Comparison of ENCODE assay signal across 8 cellular contexts in genomic region chr10:97426776-97427570, GRCh38. TPM values are rescaled to one million over a fixed set of nuclear protein-coding genes. Genes with fewer than 3 reads are reported as not detected.
DNase-seq lines count a peak whose midpoint lies in the region; FAIRE-seq and TF ChIP-seq lines count a peak whose summit lies in the region.

No MANE protein-coding gene starts in this region.

- WGBS in adipose tissue, 3 donors, result 13 to 21% (median 14%) methylated on average over 32 to 34 of the region's 34 CpGs

- peaks cover 55% of the 10 kb centered on the region for H3K79me2 ChIP-seq in keratinocyte (ENCODE audit: control insufficient read depth, insufficient read depth, low read length)

- H3K4me1 ChIP-seq in keratinocyte (ENCODE audit: control insufficient read depth, extremely low read depth, insufficient read depth, low read length) (peaks cover 22% of the 10 kb centered on the region), subcutaneous abdominal adipose tissue (ENCODE audit: control insufficient read depth in 5 of 5, insufficient read depth in 5 of 5, low read length in 5 of 5) (peaks cover 11 to 38% (median 33%) of the 10 kb centered on the region in 5 donors)

- H3K9me3 ChIP-seq in keratinocyte (ENCODE audit: control insufficient read depth, low read depth, low read length) (no peaks in the 10 kb centered on the region), subcutaneous abdominal adipose tissue (ENCODE audit: control insufficient read depth in 5 of 5, low read length in 5 of 5) (no peaks in the 10 kb centered on the region)

- H3K4me3 ChIP-seq in keratinocyte (ENCODE audit: control insufficient read depth in 2 of 3, extremely low read depth in 1 of 3, insufficient read depth in 2 of 3, low read depth in 1 of 3, low read length in 3 of 3) (peak overlapping the region; percentile 74 to 97 (median 95)), subcutaneous abdominal adipose tissue (ENCODE audit: low read depth in 1 of 5, low read length in 5 of 5) (peak overlapping the region; percentile 64 to 97 (median 91))

- no peak for FAIRE-seq in keratinocyte (lab: Jason Lieb, UNC)

- H3K27ac ChIP-seq in adipose tissue (ENCODE audit: low read depth, low read length) (peak overlapping the region; percentile 42), keratinocyte (ENCODE audit: control insufficient read depth, insufficient read depth, low read length) (peak overlapping the region; percentile 88), subcutaneous abdominal adipose tissue (ENCODE audit: low read depth, low read length) (peak overlapping the region; percentile 69)

- peak overlapping the region; percentile 94 for H3K9ac ChIP-seq in keratinocyte (ENCODE audit: control insufficient read depth, extremely low read depth, insufficient read depth, low read length)
- peak overlapping the region in 4 of 5 donors; percentile 74 to 88 (median 86) for H3K9ac ChIP-seq in subcutaneous abdominal adipose tissue (ENCODE audit: low read length in 5 of 5)

- peak; percentile 19 for DNase-seq in stimulated activated CD4-positive, alpha-beta T cell treated with anti-CD3 and anti-CD28 coated beads, Interleukin-4, amount 100 ng/mL, for 1 hour
- no peak for DNase-seq in stimulated activated CD4-positive, alpha-beta T cell treated with anti-CD3 and anti-CD28 coated beads, Interleukin-15, amount 100 ng/mL, for 24 hours
- DNase-seq in keratinocyte (ENCODE audit: low read depth, low spot score) (no peak), H4 (ENCODE audit: low spot score) (no peak), LoVo (ENCODE audit: low spot score) (no peak), GF-D8 (lab: John Stamatoyannopoulos, UW) (no peak)

- no peak overlapping the region for H2AFZ ChIP-seq in keratinocyte (ENCODE audit: control insufficient read depth, low read length)

- H3K27me3 ChIP-seq in keratinocyte (ENCODE audit: control insufficient read depth, extremely low read depth, insufficient read depth, low read length), result no peaks in the 10 kb centered on the region
- no peaks in the 10 kb centered on the region for H3K27me3 ChIP-seq in subcutaneous abdominal adipose tissue (ENCODE audit: control insufficient read depth in 5 of 5, insufficient read depth in 4 of 5, low read length in 5 of 5)

- H3K9me1 ChIP-seq in keratinocyte (ENCODE audit: control insufficient read depth, extremely low read depth, insufficient read depth, low read length), result no peaks in the 10 kb centered on the region

- H3K36me3 ChIP-seq in keratinocyte (ENCODE audit: control insufficient read depth in 2 of 2, extremely low read depth in 1 of 2, insufficient read depth in 2 of 2, low read length in 2 of 2) (peaks cover 20 to 31% of the 10 kb centered on the region in 2 experiments), subcutaneous abdominal adipose tissue (ENCODE audit: control insufficient read depth in 5 of 5, insufficient read depth in 5 of 5, low read length in 5 of 5) (peaks cover 8 to 20% (median 19%) of the 10 kb centered on the region in 5 donors)

- peak overlapping the region; percentile 80 for H3K4me2 ChIP-seq in keratinocyte (ENCODE audit: control insufficient read depth, extremely low read depth, insufficient read depth, low read depth, low read length)

- H4K20me1 ChIP-seq in keratinocyte (ENCODE audit: control insufficient read depth, extremely low read depth, insufficient read depth, low read length), result peaks cover 6% of the 10 kb centered on the region

- TF ChIP-seq CTCF in keratinocyte (optimal IDR thresholded peaks at IDR 0.05 in 1 of 3, IDR thresholded peaks at IDR 0.05 in 1 of 3, conservative IDR thresholded peaks at IDR 0.05 in 1 of 3; ENCODE audit: extremely low read depth in 1 of 3, insufficient read depth in 2 of 3, low read length in 3 of 3), result no peak

- dilution Hi-C loops in keratinocyte (cut with MboI; ENCODE audit: extremely low pct_ligation_motif_present, low sequenced_read_pairs), result no loop called here

RNA-seq across cellular contexts. Expression of gene PGAM1, which starts 1.0 kb away (rescaled TPM):
- polyA plus RNA-seq in adipose tissue, result 100 to 1,000 TPM in 2 of 3 donors, 10 to 100 TPM in 1; 77.7 to 201 (median 193) TPM
- 602 to 706 TPM (median 624 TPM) in 3 replicates for polyA plus RNA-seq in keratinocyte
- 145 TPM for polyA plus RNA-seq in keratinocyte (2011; ENCODE audit: low read depth)
- polyA plus RNA-seq in keratinocyte (2011; cell fraction: cytosol; rRNA removed), result 616 and 687 TPM in 2 replicates
- 358 and 405 TPM in 2 replicates for polyA plus RNA-seq in keratinocyte (2011; cell fraction: nucleus; rRNA removed)
- polyA plus RNA-seq in keratinocyte (2012; ENCODE audit: low replicate concordance), result 340 and 522 TPM in 2 replicates
- polyA minus RNA-seq in keratinocyte, result 481 to 636 TPM (median 493 TPM) in 3 replicates
- polyA minus RNA-seq in keratinocyte (2011; cell fraction: cytosol; rRNA and poly(A)+ RNA removed), result 499 TPM
- polyA minus RNA-seq in keratinocyte (2011; cell fraction: nucleus; rRNA and poly(A)+ RNA removed), result 169 and 188 TPM in 2 replicates
- total RNA-seq in H4 (2014; rRNA removed; shearing (Covaris generic)), result 784 and 853 TPM in 2 replicates

RNA-seq across cellular contexts. Expression of gene EXOSC1, which starts 18.8 kb away (rescaled TPM):
- polyA plus RNA-seq in adipose tissue (10 to 100 TPM; 25.5 to 30.5 (median 26.0) TPM), keratinocyte (40.9 to 45.7 TPM (median 42.9 TPM) in 3 replicates)
- polyA plus RNA-seq in keratinocyte (2011; ENCODE audit: low read depth), result 13.2 TPM
- 37.0 and 46.2 TPM in 2 replicates for polyA plus RNA-seq in keratinocyte (2011; cell fraction: cytosol; rRNA removed)
- 30.4 and 33.5 TPM in 2 replicates for polyA plus RNA-seq in keratinocyte (2011; cell fraction: nucleus; rRNA removed)
- 35.8 and 41.0 TPM in 2 replicates for polyA plus RNA-seq in keratinocyte (2012; ENCODE audit: low replicate concordance)
- 18.1 to 36.1 TPM (median 24.5 TPM) in 3 replicates for polyA minus RNA-seq in keratinocyte
- 12.9 TPM for polyA minus RNA-seq in keratinocyte (2011; cell fraction: cytosol; rRNA and poly(A)+ RNA removed)
- 6.2 and 6.6 TPM in 2 replicates for polyA minus RNA-seq in keratinocyte (2011; cell fraction: nucleus; rRNA and poly(A)+ RNA removed)
- 75.0 and 87.7 TPM in 2 replicates for total RNA-seq in H4 (2014; rRNA removed; shearing (Covaris generic))

RNA-seq across cellular contexts. Expression of gene ZDHHC16, which starts 19.0 kb away (rescaled TPM):
- polyA plus RNA-seq in adipose tissue, result 10 to 100 TPM; 19.6 to 31.8 (median 25.2) TPM
- polyA plus RNA-seq in keratinocyte, result 63.3 to 77.6 TPM (median 67.8 TPM) in 3 replicates
- polyA plus RNA-seq in keratinocyte (2011; ENCODE audit: low read depth), result 25.8 TPM
- polyA plus RNA-seq in keratinocyte (2011; cell fraction: cytosol; rRNA removed), result 64.0 and 68.6 TPM in 2 replicates
- polyA plus RNA-seq in keratinocyte (2011; cell fraction: nucleus; rRNA removed), result 49.2 and 49.4 TPM in 2 replicates
- 15.5 and 52.4 TPM in 2 replicates for polyA plus RNA-seq in keratinocyte (2012; ENCODE audit: low replicate concordance)
- polyA minus RNA-seq in keratinocyte, result 109 to 143 TPM (median 132 TPM) in 3 replicates
- 46.6 TPM for polyA minus RNA-seq in keratinocyte (2011; cell fraction: cytosol; rRNA and poly(A)+ RNA removed)
- 22.8 and 27.0 TPM in 2 replicates for polyA minus RNA-seq in keratinocyte (2011; cell fraction: nucleus; rRNA and poly(A)+ RNA removed)
- total RNA-seq in H4 (2014; rRNA removed; shearing (Covaris generic)), result 38.5 and 49.4 TPM in 2 replicates

RNA-seq across cellular contexts. Expression of gene RRP12, which starts 25.8 kb away (rescaled TPM):
- 10 to 100 TPM; 10.9 to 22.4 (median 17.4) TPM for polyA plus RNA-seq in adipose tissue
- 11.1 to 17.5 TPM (median 14.8 TPM) in 3 replicates for polyA plus RNA-seq in keratinocyte
- polyA plus RNA-seq in keratinocyte (2011; ENCODE audit: low read depth), result 17.3 TPM
- polyA plus RNA-seq in keratinocyte (2011; cell fraction: cytosol; rRNA removed), result 9.2 and 13.1 TPM in 2 replicates
- polyA plus RNA-seq in keratinocyte (2011; cell fraction: nucleus; rRNA removed), result 40.7 and 46.4 TPM in 2 replicates
- polyA plus RNA-seq in keratinocyte (2012; ENCODE audit: low replicate concordance), result 26.2 and 30.9 TPM in 2 replicates
- polyA minus RNA-seq in keratinocyte, result 26.6 to 62.6 TPM (median 29.1 TPM) in 3 replicates
- polyA minus RNA-seq in keratinocyte (2011; cell fraction: cytosol; rRNA and poly(A)+ RNA removed), result 14.2 TPM
- polyA minus RNA-seq in keratinocyte (2011; cell fraction: nucleus; rRNA and poly(A)+ RNA removed), result 42.5 and 48.5 TPM in 2 replicates
- total RNA-seq in H4 (2014; rRNA removed; shearing (Covaris generic)), result 14.4 and 17.9 TPM in 2 replicates
